In genomic region chr2:218069606-218070300, GRCh38 we compare ENCODE assay signal across 1 cellular context.
TF ChIP-seq lines count a peak whose summit lies in the region.

No MANE protein-coding gene starts in this region.

TF ChIP-seq in H1, 55 proteins besides CTCF, POLR2A, EP300 and RAD21:
- TF ChIP-seq TCF12 (IDR thresholded peaks at IDR 0.05; ENCODE audit: low read depth, low read length) (no peak), ATF3 (IDR thresholded peaks at IDR 0.05; ENCODE audit: insufficient read depth, low read depth, low read length) (no peak), CHD1 (IDR thresholded peaks at IDR 0.05; ENCODE audit: low read depth, low read length) (no peak), HDAC2 (IDR thresholded peaks at IDR 0.05; ENCODE audit: borderline replicate concordance in 1 of 2, low read depth in 2 of 2, low read length in 2 of 2) (no peak), POU5F1 (IDR thresholded peaks at IDR 0.05; ENCODE audit: low read depth, low read length) (no peak), EGR1 (IDR thresholded peaks at IDR 0.05; ENCODE audit: borderline replicate concordance, low read depth, low read length) (no peak), CTBP2 (IDR thresholded peaks at IDR 0.05; ENCODE audit: borderline replicate concordance, insufficient read depth, insufficient read length, low read length) (no peak), CHD2 (IDR thresholded peaks at IDR 0.05; ENCODE audit: low read length) (no peak), YY1 (IDR thresholded peaks at IDR 0.05; ENCODE audit: low read depth, low read length) (no peak), SAP30 (IDR thresholded peaks at IDR 0.05; ENCODE audit: insufficient read depth, insufficient replicate concordance, low read length) (no peak), CEBPB (IDR thresholded peaks at IDR 0.05; ENCODE audit: low read depth, low read length) (no peak), E2F6 (IDR thresholded peaks at IDR 0.05) (no peak), JUN (IDR thresholded peaks at IDR 0.05; ENCODE audit: low read depth, low read length) (no peak), ATF2 (IDR thresholded peaks at IDR 0.05; ENCODE audit: low read length) (no peak)
